19 cellular contexts compared by ENCODE assay signal in the genomic region with DNA sequence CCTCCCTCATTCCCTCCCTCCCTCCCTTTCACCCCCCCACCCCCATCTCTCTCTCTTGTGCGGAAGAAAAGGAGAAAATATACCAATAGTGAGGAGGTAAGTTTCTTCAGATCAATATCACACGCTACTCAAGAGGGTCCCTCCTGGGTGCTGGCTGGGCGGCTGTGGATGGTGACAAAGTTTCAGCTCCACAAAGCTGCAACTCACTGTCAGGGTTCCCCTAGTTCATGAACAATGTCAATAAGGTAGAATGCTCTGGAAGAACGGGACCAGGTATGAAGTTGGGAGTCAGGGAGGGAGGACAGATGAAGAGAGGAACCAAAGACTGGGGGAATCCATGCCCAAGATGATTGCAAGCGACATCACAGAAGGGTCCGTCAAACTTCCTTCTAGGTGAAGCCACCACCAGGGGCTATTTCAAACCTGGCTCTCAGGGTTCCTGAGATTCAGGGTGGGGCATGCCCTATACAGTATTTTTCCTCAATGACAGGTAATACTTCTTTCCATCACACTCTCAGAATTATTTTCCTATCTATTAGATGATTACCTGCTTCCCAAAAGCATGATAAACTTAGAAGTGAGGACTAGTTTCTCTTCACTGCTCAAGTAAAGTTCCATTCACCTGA. TPM values are rescaled to one million over a fixed set of nuclear protein-coding genes. Genes with fewer than 3 reads are reported as not detected.
DNase-seq lines count a peak whose midpoint lies in the region; ATAC-seq, FAIRE-seq and TF ChIP-seq lines count a peak whose summit lies in the region.
"Had no signal": no experiment of that assay in that cellular context is flagged by ENCODE, and none has a peak within 500 bp of the region (broad histone marks: within the 10 kb centered on the region; RNA-seq: fewer than 3 reads in every experiment).

No MANE protein-coding gene starts in this region.

- H3K4me1 Mint-ChIP-seq in MCF 10A (ENCODE audit: insufficient read depth, unreplicated experiment) (no peaks in the 10 kb centered on the region), nephron (peaks cover 13% of the 10 kb centered on the region)
- H3K4me1 Mint-ChIP-seq: central memory CD8-positive, alpha-beta T cell; memory B cell had no signal

- H2AK5ac ChIP-seq in trophoblast cell (ENCODE audit: low read length): no peak overlapping the region

- dilution Hi-C loops in endothelial cell of umbilical vein (cut with MboI; ENCODE audit: extremely low pct_ligation_motif_present, low sequenced_read_pairs): no loop called here

- H3K23ac ChIP-seq in trophoblast cell (ENCODE audit: low read length): no peak overlapping the region

- no peak for FAIRE-seq in endothelial cell of umbilical vein (lab: Jason Lieb, UNC)
- FAIRE-seq: frontal cortex, H54 had no signal

- BruUV-seq in MCF 10A (replicated peaks; lab: Mats Ljungman, UMichigan) (no TSS peak), endothelial cell of umbilical vein (replicated peaks; lab: Mats Ljungman, UMichigan) (no TSS peak)

- H4K12ac ChIP-seq in trophoblast cell (ENCODE audit: low read depth, low read length): no peak overlapping the region

- no peak overlapping the region for H4K8ac ChIP-seq in trophoblast cell (ENCODE audit: low read depth, low read length)

- no peak overlapping the region for H4K91ac ChIP-seq in trophoblast cell (ENCODE audit: low read depth, low read length)

- H2AFZ ChIP-seq in endothelial cell of umbilical vein (ENCODE audit: low read depth, low read length) (peak overlapping the region; percentile 89), trophoblast cell (ENCODE audit: insufficient read depth, low read length, poor library complexity) (no peak overlapping the region)

- POLR2A ChIA-PET in MCF 10A (lab: Yijun Ruan, JAX): no interaction called here
- POLR2A ChIA-PET in endothelial cell of umbilical vein (lab: Charles Lee): no interaction called here

- TF ChIP-seq CTCF in breast epithelium (IDR thresholded peaks at IDR 0.05) (no peak), MCF 10A (IDR thresholded peaks at IDR 0.05; ENCODE audit: unreplicated experiment) (no peak), endothelial cell of umbilical vein (IDR thresholded peaks at IDR 0.05; ENCODE audit: extremely low read depth in 1 of 2, insufficient read depth in 1 of 2, low read depth in 1 of 2, low read length in 2 of 2) (no peak), nephron (IDR thresholded peaks at IDR 0.05; ENCODE audit: unreplicated experiment in 3 of 3) (no peak), upper lobe of right lung (IDR thresholded peaks at IDR 0.05) (no peak), mucosa of descending colon (IDR thresholded peaks at IDR 0.05) (no peak)

- H3K27me3 Mint-ChIP-seq in MCF 10A (ENCODE audit: insufficient read depth, unreplicated experiment) (peaks cover 27% of the 10 kb centered on the region), nephron (ENCODE audit: low read depth) (peaks cover 87% of the 10 kb centered on the region)

- no peaks in the 10 kb centered on the region for H3K79me1 ChIP-seq in trophoblast cell (ENCODE audit: low read length)

- H3K36me3 ChIP-seq in breast epithelium (no peaks in the 10 kb centered on the region), endothelial cell of umbilical vein (ENCODE audit: control insufficient read depth in 2 of 2, extremely low read depth in 1 of 2, insufficient read depth in 2 of 2, low read length in 2 of 2) (no peaks in the 10 kb centered on the region), upper lobe of right lung (no peaks in the 10 kb centered on the region), mucosa of descending colon (ENCODE audit: low read depth) (no peaks in the 10 kb centered on the region), trophoblast cell (ENCODE audit: control insufficient read depth in 1 of 2, insufficient read depth in 2 of 2, low read length in 2 of 2) (no peaks in the 10 kb centered on the region)
- H3K36me3 ChIP-seq: SJSA1, WERI-Rb-1 had no signal

- no peak overlapping the region for H2BK5ac ChIP-seq in trophoblast cell (ENCODE audit: low read depth, low read length, poor library complexity)

- H3K79me2 ChIP-seq in endothelial cell of umbilical vein (ENCODE audit: control insufficient read depth, insufficient read depth, low read length): no peaks in the 10 kb centered on the region
- no peaks in the 10 kb centered on the region for H3K79me2 ChIP-seq in trophoblast cell (ENCODE audit: control insufficient read depth, insufficient read depth, low read length, poor library complexity)

- no peak overlapping the region for H3K4ac ChIP-seq in trophoblast cell (ENCODE audit: low read depth, low read length)

- H3K9me3 ChIP-seq in breast epithelium (no peaks in the 10 kb centered on the region), endothelial cell of umbilical vein (replicated peaks; ENCODE audit: control insufficient read depth, insufficient read depth, low read length) (no peaks in the 10 kb centered on the region), upper lobe of right lung (no peaks in the 10 kb centered on the region), mucosa of descending colon (no peaks in the 10 kb centered on the region), trophoblast cell (ENCODE audit: insufficient read depth, low read depth, low read length) (peaks cover 2% of the 10 kb centered on the region)
- H3K9me3 ChIP-seq: SJSA1 had no signal

- no peaks in the 10 kb centered on the region for H3K9me1 ChIP-seq in endothelial cell of umbilical vein (replicated peaks; ENCODE audit: control insufficient read depth, extremely low read depth, insufficient read depth, low read length)

- no peaks in the 10 kb centered on the region for H4K20me1 ChIP-seq in endothelial cell of umbilical vein (replicated peaks; ENCODE audit: control insufficient read depth, extremely low read depth, insufficient read depth, low read length)

- H3K4me2 ChIP-seq in endothelial cell of umbilical vein (ENCODE audit: insufficient read depth, low read length) (no peak overlapping the region), trophoblast cell (ENCODE audit: low read length) (no peak overlapping the region)

- no CpG with 5 or more reads among the region's 6 CpGs for WGBS in trophoblast cell (ENCODE audit: extremely low coverage, insufficient coverage, insufficient read length)

- H2BK120ac ChIP-seq in trophoblast cell (ENCODE audit: insufficient read depth, low read length, poor library complexity): no peak overlapping the region

- DNase-seq in breast epithelium (ENCODE audit: low spot score in 2 of 2) (no peak), MCF 10A (ENCODE audit: unreplicated experiment) (no peak), endothelial cell of umbilical vein (ENCODE audit: low read depth, low spot score) (no peak), upper lobe of right lung (no peak), mucosa of descending colon (no peak), sciatic nerve (ENCODE audit: low spot score) (no peak), trophoblast cell (no peak)
- DNase-seq: 8988T; activated T-cell treated with anti-CD3 and anti-CD28 coated beads, Interleukin-2, amount 50 U/mL, for 1 hour; NCI-H1436; NCI-H774; WERI-Rb-1 had no signal

- ATAC-seq in upper lobe of right lung: no peak
- ATAC-seq in mucosa of descending colon: no peak
- ATAC-seq in sciatic nerve: no peak

- no peaks in the 10 kb centered on the region for H3K4me1 ChIP-seq in breast epithelium
- H3K4me1 ChIP-seq in endothelial cell of umbilical vein (ENCODE audit: control insufficient read depth, extremely low read depth, insufficient read depth, low read length): no peaks in the 10 kb centered on the region
- no peaks in the 10 kb centered on the region for H3K4me1 ChIP-seq in upper lobe of right lung
- no peaks in the 10 kb centered on the region for H3K4me1 ChIP-seq in mucosa of descending colon (ENCODE audit: low read depth)
- peaks cover 3 to 6% of the 10 kb centered on the region in 2 experiments for H3K4me1 ChIP-seq in trophoblast cell (ENCODE audit: control insufficient read depth in 1 of 2, insufficient read depth in 2 of 2, low read length in 2 of 2)

- no peak overlapping the region for H3K4me3 Mint-ChIP-seq in MCF 10A (ENCODE audit: unreplicated experiment)
- H3K4me3 Mint-ChIP-seq in nephron: peak overlapping the region; percentile 73 to 93 (median 79)
- H3K4me3 Mint-ChIP-seq: central memory CD8-positive, alpha-beta T cell; memory B cell had no signal

- H3K14ac ChIP-seq in trophoblast cell (ENCODE audit: low read length): no peak overlapping the region

- H3K9me3 Mint-ChIP-seq in MCF 10A (ENCODE audit: unreplicated experiment) (no peaks in the 10 kb centered on the region), nephron (no peaks in the 10 kb centered on the region)
- H3K9me3 Mint-ChIP-seq: memory B cell had no signal

- no peak overlapping the region for H3K27ac Mint-ChIP-seq in MCF 10A (ENCODE audit: low read depth, unreplicated experiment)
- no peak overlapping the region for H3K27ac Mint-ChIP-seq in nephron
- H3K27ac Mint-ChIP-seq: memory B cell had no signal

- intact Hi-C loops in breast epithelium (cut with DNase I; ENCODE audit: low total_unique reads): no loop called here
- intact Hi-C loops in MCF 10A (cut with micrococcal nuclease): no loop called here
- intact Hi-C loops in endothelial cell of umbilical vein (cut with micrococcal nuclease): no loop called here
- intact Hi-C loops in upper lobe of right lung (cut with DNase I): no loop called here
- intact Hi-C loops in mucosa of descending colon (cut with DNase I, micrococcal nuclease): no loop called here
- intact Hi-C loops in sciatic nerve (cut with DNase I): no loop called here

- H2BK12ac ChIP-seq in trophoblast cell (ENCODE audit: low read length): no peak overlapping the region

- H3K9ac ChIP-seq in endothelial cell of umbilical vein (replicated peaks; ENCODE audit: extremely low read depth, insufficient read depth, low read length) (no peak overlapping the region), trophoblast cell (ENCODE audit: low read length) (no peak overlapping the region)

- H3K36me3 Mint-ChIP-seq in MCF 10A (ENCODE audit: insufficient read depth, unreplicated experiment): no peaks in the 10 kb centered on the region
- no peaks in the 10 kb centered on the region for H3K36me3 Mint-ChIP-seq in nephron (ENCODE audit: low read depth)

- TF ChIP-seq POLR2A in breast epithelium (IDR thresholded peaks at IDR 0.05): no peak
- TF ChIP-seq POLR2A in endothelial cell of umbilical vein (IDR thresholded peaks at IDR 0.05; ENCODE audit: low read depth, low read length): no peak

- H3K27ac ChIP-seq in breast epithelium (peak overlapping the region; percentile 71 to 76), endothelial cell of umbilical vein (ENCODE audit: insufficient read depth, low read depth, low read length) (no peak overlapping the region), upper lobe of right lung (peak overlapping the region; percentile 65), trophoblast cell (ENCODE audit: low read depth, low read length) (no peak overlapping the region)
- H3K27ac ChIP-seq: SJSA1, WERI-Rb-1 had no signal

- H3K27me3 ChIP-seq in breast epithelium: peaks cover 0 to 17% of the 10 kb centered on the region in 2 donors
- H3K27me3 ChIP-seq in endothelial cell of umbilical vein (ENCODE audit: control insufficient read depth in 2 of 2, insufficient read depth in 2 of 2, low read length in 2 of 2): peaks cover 20 to 57% of the 10 kb centered on the region in 2 experiments
- peaks cover 16% of the 10 kb centered on the region for H3K27me3 ChIP-seq in upper lobe of right lung
- H3K27me3 ChIP-seq in trophoblast cell (ENCODE audit: insufficient read depth, low read length): peaks cover 37% of the 10 kb centered on the region

- peak overlapping the region; percentile 35 to 74 (median 60) for H3K4me3 ChIP-seq in breast epithelium
- peak overlapping the region in 1 of 3 experiments; percentile 78 for H3K4me3 ChIP-seq in endothelial cell of umbilical vein (replicated peaks in 1 of 3; ENCODE audit: insufficient read depth in 1 of 3, low read depth in 1 of 3, low read length in 3 of 3)
- H3K4me3 ChIP-seq in upper lobe of right lung: peak overlapping the region; percentile 53
- H3K4me3 ChIP-seq in mucosa of descending colon: no peak overlapping the region
- H3K4me3 ChIP-seq in trophoblast cell (ENCODE audit: low read depth, low read length): no peak overlapping the region

- no peak overlapping the region for H3K18ac ChIP-seq in trophoblast cell (ENCODE audit: low read length)

- CTCF ChIA-PET in MCF 10A (lab: Yijun Ruan, JAX) (interaction anchor here (0.6 kb wide), 1 partner anchor 1634 kb away, joined by 3 read pairs; no protein-coding TSS in a partner anchor), endothelial cell of umbilical vein (lab: Charles Lee) (interaction anchor here (0.9 to 4.1 kb wide), 6 partner anchors 92 to 290 kb away, joined by 3 to 22 read pairs (median 4); no protein-coding TSS in a partner anchor)

RNA-seq across cellular contexts. Expression of gene PDE1C, which starts 1.4 kb away (rescaled TPM):
- 10 to 100 TPM in 2 of 3 donors, 1 to 10 TPM in 1; 3.2 to 30.1 (median 18.7) TPM for total RNA-seq in breast epithelium
- total RNA-seq in MCF 10A (2022): 0.14 and 0.27 TPM in 2 replicates
- 2.9 and 3.1 TPM in 2 replicates for total RNA-seq in endothelial cell of umbilical vein
- 0.75 and 0.90 TPM in 2 replicates for polyA plus RNA-seq in endothelial cell of umbilical vein
- polyA plus RNA-seq in endothelial cell of umbilical vein (2011; cell fraction: cytosol; rRNA removed): 0.87 TPM in 2 replicates
- polyA plus RNA-seq in endothelial cell of umbilical vein (2011; cell fraction: nucleus; rRNA removed): 1.7 and 2.0 TPM in 2 replicates
- 15.0 and 18.0 TPM in 2 replicates for polyA plus RNA-seq in endothelial cell of umbilical vein (2012)
- polyA minus RNA-seq in endothelial cell of umbilical vein: 0.98 and 1.00 TPM in 2 replicates
- polyA minus RNA-seq in endothelial cell of umbilical vein (2011; cell fraction: cytosol; rRNA and poly(A)+ RNA removed): not detected
- polyA minus RNA-seq in endothelial cell of umbilical vein (2011; cell fraction: nucleus; rRNA and poly(A)+ RNA removed): 4.0 and 4.2 TPM in 2 replicates
- total RNA-seq in upper lobe of right lung: 13.0 TPM
- 1 to 10 TPM; 2.5 to 4.8 (median 2.5) TPM for total RNA-seq in mucosa of descending colon
- 23.3 TPM for total RNA-seq in sciatic nerve
- polyA plus RNA-seq in trophoblast cell (2013): 0.08 and 0.15 TPM in 2 replicates
- total RNA-seq: HT-29 had no signal

Comparison
In these comparisons a context has a peak if more than half of its experiments do, and no peak if none do; other contexts are left out.
1. H3K27ac ChIP-seq: peak in breast epithelium (2 of 2) and upper lobe of right lung (single experiment); none in endothelial cell of umbilical vein (single experiment) and trophoblast cell (single experiment).
2. H3K4me3 ChIP-seq: peak in breast epithelium (3 of 3) and upper lobe of right lung (single experiment); none in mucosa of descending colon (single experiment) and trophoblast cell (single experiment).